13 cellular contexts compared by ENCODE assay signal in the genomic region with DNA sequence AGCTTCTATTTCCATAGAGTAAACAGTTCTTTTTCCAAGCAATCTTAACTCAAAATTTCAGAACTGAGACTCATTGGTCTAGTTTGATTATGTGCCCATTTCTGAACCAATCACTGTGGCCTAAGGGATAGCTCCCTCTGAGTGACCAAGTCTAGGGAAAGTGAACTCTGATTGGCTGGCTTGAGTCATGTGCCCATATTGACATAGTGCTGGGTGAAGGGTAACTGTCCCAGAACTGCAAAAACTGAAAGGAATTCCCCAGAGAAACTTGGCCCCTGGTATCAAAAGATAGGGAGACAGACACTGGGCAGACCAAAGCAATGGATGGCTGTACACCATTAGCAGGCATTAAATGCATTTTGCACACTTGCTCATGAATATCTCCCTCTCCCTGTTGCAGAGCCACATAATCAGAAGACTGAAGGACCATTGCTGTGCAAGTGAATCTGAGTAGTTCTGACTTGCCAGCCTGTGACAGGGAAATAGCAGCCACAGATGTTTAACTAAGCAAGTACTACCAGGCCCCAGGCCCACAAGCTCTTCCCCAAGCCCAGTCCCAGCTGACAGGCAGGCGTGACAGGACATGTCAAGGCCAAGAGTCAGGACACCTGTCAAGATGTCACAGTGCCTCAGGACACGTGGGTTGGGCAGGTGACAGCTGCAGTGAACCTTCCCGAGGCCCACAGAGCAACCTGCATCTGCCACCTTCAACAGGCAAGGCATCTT.
A peak's percentile ranks its signal among the peaks of the same experiment; 100 is the strongest.
DNase-seq lines count a peak whose midpoint lies in the region; ATAC-seq and TF ChIP-seq lines count a peak whose summit lies in the region.
"Had no signal": no experiment of that assay in that cellular context is flagged by ENCODE, and none has a peak within 500 bp of the region (broad histone marks: within the 10 kb centered on the region; RNA-seq: fewer than 3 reads in every experiment).

No MANE protein-coding gene starts in this region.

- H3K9me2 ChIP-seq in MM.1S (replicated peaks; ENCODE audit: insufficient read depth, low read length), result no peaks in the 10 kb centered on the region

- H3K36me3 ChIP-seq in MM.1S (replicated peaks; ENCODE audit: insufficient read depth, low read length), result no peaks in the 10 kb centered on the region
- H3K36me3 ChIP-seq: BLaER1, gastroesophageal sphincter had no signal

- no peaks in the 10 kb centered on the region for H3K9me3 ChIP-seq in MM.1S (replicated peaks; ENCODE audit: insufficient read depth, low read length)
- H3K9me3 ChIP-seq: BLaER1, gastroesophageal sphincter had no signal

- no peak overlapping the region for H3K4me3 ChIP-seq in MM.1S (ENCODE audit: low read length)
- H3K4me3 ChIP-seq: BLaER1, gastroesophageal sphincter had no signal

- H3K36me3 Mint-ChIP-seq in endothelial cell (ENCODE audit: low read depth, unreplicated experiment), result no peaks in the 10 kb centered on the region
- H3K36me3 Mint-ChIP-seq in stimulated activated naive B cell treated with anti-CD40 and anti-IgM and Interleukin-4, amounts not matched to agents 10 μg/mL and 1 μg/mL and 100 μg/mL, for 72 hours, result no peaks in the 10 kb centered on the region
- H3K36me3 Mint-ChIP-seq: memory B cell had no signal

- peaks cover 74% of the 10 kb centered on the region for H3K4me1 ChIP-seq in MM.1S (ENCODE audit: low read length)
- H3K4me1 ChIP-seq: gastroesophageal sphincter had no signal

- ATAC-seq in GM18867 (IDR thresholded peaks at IDR 0.05; ENCODE audit: unreplicated experiment), result peak; percentile 52
- peak; percentile 42 for ATAC-seq in GM21717 (IDR thresholded peaks at IDR 0.05; ENCODE audit: unreplicated experiment)
- no peak for ATAC-seq in stimulated activated naive B cell treated with anti-CD40 and anti-IgM and Interleukin-4, amounts not matched to agents 10 μg/mL and 1 μg/mL and 100 μg/mL, for 72 hours (replicated peaks)
- ATAC-seq: gastroesophageal sphincter had no signal

- no peaks in the 10 kb centered on the region for H3K27me3 ChIP-seq in MM.1S (replicated peaks; ENCODE audit: insufficient read depth, low read length)
- H3K27me3 ChIP-seq: BLaER1, gastroesophageal sphincter had no signal

- H3K79me2 ChIP-seq in MM.1S (ENCODE audit: low read length), result no peaks in the 10 kb centered on the region

- peak overlapping the region; percentile 88 for H3K27ac ChIP-seq in MM.1S (ENCODE audit: low read length)
- H3K27ac ChIP-seq: BLaER1, gastroesophageal sphincter had no signal

- H2AFZ ChIP-seq in MM.1S (ENCODE audit: low read length), result peak overlapping the region; percentile 67

- peaks cover 58% of the 10 kb centered on the region for H3F3A ChIP-seq in MM.1S (ENCODE audit: insufficient read depth, low read length)

- no peak overlapping the region for H3K9ac ChIP-seq in MM.1S (ENCODE audit: low read length)
- H3K9ac ChIP-seq: BLaER1 had no signal

- TF ChIP-seq CTCF in MM.1S (IDR thresholded peaks at IDR 0.05; ENCODE audit: low read length), result no peak
- no peak for TF ChIP-seq CTCF in endothelial cell (IDR thresholded peaks at IDR 0.05; ENCODE audit: unreplicated experiment)

- H3K27ac Mint-ChIP-seq in endothelial cell (ENCODE audit: unreplicated experiment), result peak overlapping the region; percentile 13
- H3K27ac Mint-ChIP-seq in stimulated activated naive B cell treated with anti-CD40 and anti-IgM and Interleukin-4, amounts not matched to agents 10 μg/mL and 1 μg/mL and 100 μg/mL, for 72 hours, result no peak overlapping the region
- H3K27ac Mint-ChIP-seq: memory B cell had no signal

- no peaks in the 10 kb centered on the region for H4K20me1 ChIP-seq in MM.1S (ENCODE audit: insufficient read depth, low read length)
- H4K20me1 ChIP-seq: BLaER1 had no signal

- H3K4me2 ChIP-seq in MM.1S (ENCODE audit: low read depth, low read length), result peak overlapping the region; percentile 49
- H3K4me2 ChIP-seq: BLaER1 had no signal

- H3K27me3 Mint-ChIP-seq in endothelial cell (ENCODE audit: unreplicated experiment), result peaks cover 2% of the 10 kb centered on the region
- H3K27me3 Mint-ChIP-seq in stimulated activated naive B cell treated with anti-CD40 and anti-IgM and Interleukin-4, amounts not matched to agents 10 μg/mL and 1 μg/mL and 100 μg/mL, for 72 hours, result no peaks in the 10 kb centered on the region

- H3K9me3 Mint-ChIP-seq in endothelial cell (ENCODE audit: unreplicated experiment), result no peaks in the 10 kb centered on the region
- H3K9me3 Mint-ChIP-seq in stimulated activated naive B cell treated with anti-CD40 and anti-IgM and Interleukin-4, amounts not matched to agents 10 μg/mL and 1 μg/mL and 100 μg/mL, for 72 hours, result no peaks in the 10 kb centered on the region
- H3K9me3 Mint-ChIP-seq: memory B cell had no signal

- H3K4me1 Mint-ChIP-seq in endothelial cell (ENCODE audit: unreplicated experiment), result peaks cover 10% of the 10 kb centered on the region
- no peaks in the 10 kb centered on the region for H3K4me1 Mint-ChIP-seq in stimulated activated naive B cell treated with anti-CD40 and anti-IgM and Interleukin-4, amounts not matched to agents 10 μg/mL and 1 μg/mL and 100 μg/mL, for 72 hours
- H3K4me1 Mint-ChIP-seq: memory B cell had no signal

- H3K4me3 Mint-ChIP-seq in endothelial cell (ENCODE audit: unreplicated experiment), result no peak overlapping the region
- no peak overlapping the region for H3K4me3 Mint-ChIP-seq in stimulated activated naive B cell treated with anti-CD40 and anti-IgM and Interleukin-4, amounts not matched to agents 10 μg/mL and 1 μg/mL and 100 μg/mL, for 72 hours
- H3K4me3 Mint-ChIP-seq: memory B cell had no signal

- DNase-seq in MM.1S (peak; percentile 89), endothelial cell (ENCODE audit: low spot score) (no peak), NCI-H1436 (lab: John Stamatoyannopoulos, UW) (no peak), NCI-H1436 treated with DMSO at 0.1 percent for 48 hours (lab: John Stamatoyannopoulos, UW) (no peak)
- no peak for DNase-seq in stimulated activated naive B cell treated with anti-CD40 and anti-IgM and Interleukin-4, amounts not matched to agents 10 μg/mL and 1 μg/mL and 100 μg/mL, for 72 hours
- DNase-seq: effector memory CD4-positive, alpha-beta T cell; NCI-H187; stimulated activated naive CD4-positive, alpha-beta T cell treated with Interleukin-2 at 50 U/mL for 16 hours had no signal

Comparison
In these comparisons a context has a peak if more than half of its experiments do, and no peak if none do; other contexts are left out.
1. ATAC-seq: peak in GM18867 (single experiment) and GM21717 (single experiment); none in stimulated activated naive B cell treated with anti-CD40 and anti-IgM and Interleukin-4, amounts not matched to agents 10 μg/mL and 1 μg/mL and 100 μg/mL, for 72 hours (0 of 2).